In the genomic region with DNA sequence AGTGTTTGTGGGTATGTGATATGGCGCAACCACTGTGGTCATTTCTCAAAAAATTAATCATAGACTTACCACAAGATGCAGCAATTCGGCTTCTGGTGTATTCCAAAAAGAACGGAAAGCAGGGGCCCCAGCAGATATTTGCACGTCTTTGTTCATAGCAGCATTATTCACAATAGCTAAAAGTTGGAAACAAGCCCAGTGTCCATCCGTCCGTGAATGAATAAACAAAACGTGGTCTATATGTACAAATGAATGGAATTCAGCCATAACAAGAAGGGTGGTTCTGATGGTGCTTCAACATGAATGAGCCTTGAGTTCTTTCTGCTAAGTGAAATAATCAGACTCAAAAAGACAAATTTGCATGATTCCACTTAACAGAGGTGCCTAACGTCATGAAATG, we compare ENCODE assay signal across 9 cellular contexts. TPM values are rescaled to one million over a fixed set of nuclear protein-coding genes. Genes with fewer than 3 reads are reported as not detected.
DNase-seq lines count a peak whose midpoint lies in the region; ATAC-seq and TF ChIP-seq lines count a peak whose summit lies in the region.
"Not testable (repeated sequence)": the region's sequence is repeated elsewhere in the genome, so short reads cannot be mapped to it uniquely, and the experiment has no call there.
"Had no signal": no experiment of that assay in that cellular context is flagged by ENCODE, and none has a peak within 500 bp of the region (broad histone marks: within the 10 kb centered on the region; RNA-seq: fewer than 3 reads in every experiment).

No MANE protein-coding gene starts in this region.

- not testable (repeated sequence) for H3K27ac ChIP-seq in HEK293 (ENCODE audit: extremely low read depth, low read depth, low read length)
- peak overlapping the region; percentile 51 for H3K27ac ChIP-seq in PC-3 (ENCODE audit: low read length)

- not testable (repeated sequence) for H3F3A ChIP-seq in PC-3 (ENCODE audit: low read length, unreplicated experiment)

- peak; percentile 54 for ATAC-seq in PC-3

- H3K27me3 ChIP-seq in PC-3 (ENCODE audit: low read length): not testable (repeated sequence)

- H4K20me1 ChIP-seq in PC-3 (ENCODE audit: low read length): not testable (repeated sequence)

- TF ChIP-seq CTCF in HEK293 (tag by site-specific recombination; IDR thresholded peaks at IDR 0.05); PC-3 (conservative IDR thresholded peaks at IDR 0.05; ENCODE audit: low read depth, low read length); astrocyte of the spinal cord (IDR thresholded peaks at IDR 0.05; ENCODE audit: low read depth, low read length); retinal pigment epithelial cell (conservative IDR thresholded peaks at IDR 0.05; ENCODE audit: low read depth, low read length): not testable (repeated sequence)

- POLR2A ChIA-PET in HEK293 (lab: Yijun Ruan, JAX); PC-3 (lab: Charles Lee; ENCODE audit: unreplicated experiment): not testable (repeated sequence)

- peak overlapping the region; percentile 34 for H3K4me2 ChIP-seq in PC-3 (ENCODE audit: low read length)

- peak; percentile 14 for DNase-seq in CD1c-positive myeloid dendritic cell (ENCODE audit: extremely low spot score)
- DNase-seq in NCI-H1092 treated with DMSO at 0.1 percent for 48 hours (lab: John Stamatoyannopoulos, UW): peak; percentile 92
- peak; percentile 84 for DNase-seq in NCI-H345 (lab: John Stamatoyannopoulos, UW)
- peak; percentile 95 for DNase-seq in PC-3
- peak; percentile 20 for DNase-seq in astrocyte of the spinal cord (ENCODE audit: low read depth, low spot score)
- peak; percentile 87 for DNase-seq in glomerular visceral epithelial cell (ENCODE audit: extremely low spot score)
- peak; percentile 35 for DNase-seq in retinal pigment epithelial cell (ENCODE audit: low read depth)

- H2AFZ ChIP-seq in PC-3 (ENCODE audit: low read length): not testable (repeated sequence)

- CTCF ChIA-PET in HEK293 (lab: Yijun Ruan, JAX): interaction anchor here (0.6 to 3.4 kb wide), 3 partner anchors 9 to 321 kb away, joined by 3 to 15 read pairs (median 3); no protein-coding TSS in a partner anchor
- CTCF ChIA-PET in PC-3 (lab: Charles Lee): not testable (repeated sequence)

- not testable (repeated sequence) for H3K9me3 ChIP-seq in HEK293 (ENCODE audit: control insufficient read depth, insufficient read depth, low read depth, low read length); PC-3 (ENCODE audit: low read length)

- H3K9me2 ChIP-seq in PC-3 (replicated peaks; ENCODE audit: low read length): not testable (repeated sequence)

- BruUV-seq in PC-3 (replicated peaks; lab: Mats Ljungman, UMichigan): not testable (repeated sequence)

- not testable (repeated sequence) for H3K4me3 ChIP-seq in HEK293 (ENCODE audit: low read depth, low read length); PC-3 (ENCODE audit: low read length); astrocyte of the spinal cord (ENCODE audit: low read depth, low read length); retinal pigment epithelial cell (ENCODE audit: low read length)

- H3K4me1 ChIP-seq in HEK293 (ENCODE audit: control insufficient read depth, insufficient read depth, low read length): peaks cover 36% of the 10 kb centered on the region
- H3K4me1 ChIP-seq in PC-3 (ENCODE audit: insufficient read depth, low read length): peaks cover 18% of the 10 kb centered on the region; the same call in 1 of the 2 replicates

- H3K9ac ChIP-seq in PC-3 (ENCODE audit: low read length): not testable (repeated sequence)

- H3K79me2 ChIP-seq in PC-3 (ENCODE audit: low read length): not testable (repeated sequence)

- H3K36me3 ChIP-seq in HEK293 (ENCODE audit: control insufficient read depth in 2 of 2, insufficient read depth in 1 of 2, low read length in 2 of 2); PC-3 (ENCODE audit: low read depth, low read length): not testable (repeated sequence)

- intact Hi-C loops in PC-3 (cut with micrococcal nuclease): loop anchor here (5.0 kb wide), 1 partner anchor 85 kb away; no protein-coding TSS in a partner anchor

- in situ Hi-C loops in astrocyte of the spinal cord (cut with HindIII; ENCODE audit: low sequenced_read_pairs): not testable (repeated sequence)

TF ChIP-seq in HEK293, 187 proteins besides CTCF, POLR2A, EP300 and RAD21:
- TF ChIP-seq WT1 (tag by site-specific recombination; IDR thresholded peaks at IDR 0.05): peak; percentile 48; the same call in 1 of the 2 replicates
- TF ChIP-seq ZNF600 (tag by site-specific recombination; IDR thresholded peaks at IDR 0.05): peak; percentile 90
- TF ChIP-seq OSR2 (tag by site-specific recombination; IDR thresholded peaks at IDR 0.05): peak; percentile 15; the same call in 1 of the 2 replicates
- peak; percentile 41; the same call in 1 of the 2 replicates for TF ChIP-seq ZNF558 (tag by site-specific recombination; IDR thresholded peaks at IDR 0.05)
- TF ChIP-seq, protein P1, sequence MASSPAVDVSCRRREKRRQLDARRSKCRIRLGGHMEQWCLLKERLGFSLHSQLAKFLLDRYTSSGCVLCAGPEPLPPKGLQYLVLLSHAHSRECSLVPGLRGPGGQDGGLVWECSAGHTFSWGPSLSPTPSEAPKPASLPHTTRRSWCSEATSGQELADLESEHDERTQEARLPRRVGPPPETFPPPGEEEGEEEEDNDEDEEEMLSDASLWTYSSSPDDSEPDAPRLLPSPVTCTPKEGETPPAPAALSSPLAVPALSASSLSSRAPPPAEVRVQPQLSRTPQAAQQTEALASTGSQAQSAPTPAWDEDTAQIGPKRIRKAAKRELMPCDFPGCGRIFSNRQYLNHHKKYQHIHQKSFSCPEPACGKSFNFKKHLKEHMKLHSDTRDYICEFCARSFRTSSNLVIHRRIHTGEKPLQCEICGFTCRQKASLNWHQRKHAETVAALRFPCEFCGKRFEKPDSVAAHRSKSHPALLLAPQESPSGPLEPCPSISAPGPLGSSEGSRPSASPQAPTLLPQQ (tag by site-specific recombination; IDR thresholded peaks at IDR 0.05): 0 out of 2 replicates have a peak, but pooled peaks have one; percentile 50
- 0 out of 2 replicates have a peak, but pooled peaks have one; percentile 18 for TF ChIP-seq ZBTB20 (tag by site-specific recombination; IDR thresholded peaks at IDR 0.05)
- TF ChIP-seq KLF8 (tag by site-specific recombination; IDR thresholded peaks at IDR 0.05): peak; percentile 47; the same call in 1 of the 2 replicates
- TF ChIP-seq FEZF1 (tag by site-specific recombination; IDR thresholded peaks at IDR 0.05): peak; percentile 50
- 0 out of 2 replicates have a peak, but pooled peaks have one; percentile 12 for TF ChIP-seq GLIS1 (tag by site-specific recombination; IDR thresholded peaks at IDR 0.05)
- TF ChIP-seq ZNF335 (tag by site-specific recombination; conservative IDR thresholded peaks at IDR 0.05): 0 out of 2 replicates have a peak, but pooled peaks have one; percentile 20
- TF ChIP-seq, protein P2, sequence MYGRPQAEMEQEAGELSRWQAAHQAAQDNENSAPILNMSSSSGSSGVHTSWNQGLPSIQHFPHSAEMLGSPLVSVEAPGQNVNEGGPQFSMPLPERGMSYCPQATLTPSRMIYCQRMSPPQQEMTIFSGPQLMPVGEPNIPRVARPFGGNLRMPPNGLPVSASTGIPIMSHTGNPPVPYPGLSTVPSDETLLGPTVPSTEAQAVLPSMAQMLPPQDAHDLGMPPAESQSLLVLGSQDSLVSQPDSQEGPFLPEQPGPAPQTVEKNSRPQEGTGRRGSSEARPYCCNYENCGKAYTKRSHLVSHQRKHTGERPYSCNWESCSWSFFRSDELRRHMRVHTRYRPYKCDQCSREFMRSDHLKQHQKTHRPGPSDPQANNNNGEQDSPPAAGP (tag by site-specific recombination; IDR thresholded peaks at IDR 0.05): 0 out of 2 replicates have a peak, but pooled peaks have one; percentile 38
- peak; percentile 61; the same call in 1 of the 2 replicates for TF ChIP-seq MZF1 (tag by site-specific recombination; IDR thresholded peaks at IDR 0.05; ENCODE audit: borderline replicate concordance)
- TF ChIP-seq ZNF24 (tag by site-specific recombination; IDR thresholded peaks at IDR 0.05): peak; percentile 70; the same call in 1 of the 2 replicates
- TF ChIP-seq, protein P3, sequence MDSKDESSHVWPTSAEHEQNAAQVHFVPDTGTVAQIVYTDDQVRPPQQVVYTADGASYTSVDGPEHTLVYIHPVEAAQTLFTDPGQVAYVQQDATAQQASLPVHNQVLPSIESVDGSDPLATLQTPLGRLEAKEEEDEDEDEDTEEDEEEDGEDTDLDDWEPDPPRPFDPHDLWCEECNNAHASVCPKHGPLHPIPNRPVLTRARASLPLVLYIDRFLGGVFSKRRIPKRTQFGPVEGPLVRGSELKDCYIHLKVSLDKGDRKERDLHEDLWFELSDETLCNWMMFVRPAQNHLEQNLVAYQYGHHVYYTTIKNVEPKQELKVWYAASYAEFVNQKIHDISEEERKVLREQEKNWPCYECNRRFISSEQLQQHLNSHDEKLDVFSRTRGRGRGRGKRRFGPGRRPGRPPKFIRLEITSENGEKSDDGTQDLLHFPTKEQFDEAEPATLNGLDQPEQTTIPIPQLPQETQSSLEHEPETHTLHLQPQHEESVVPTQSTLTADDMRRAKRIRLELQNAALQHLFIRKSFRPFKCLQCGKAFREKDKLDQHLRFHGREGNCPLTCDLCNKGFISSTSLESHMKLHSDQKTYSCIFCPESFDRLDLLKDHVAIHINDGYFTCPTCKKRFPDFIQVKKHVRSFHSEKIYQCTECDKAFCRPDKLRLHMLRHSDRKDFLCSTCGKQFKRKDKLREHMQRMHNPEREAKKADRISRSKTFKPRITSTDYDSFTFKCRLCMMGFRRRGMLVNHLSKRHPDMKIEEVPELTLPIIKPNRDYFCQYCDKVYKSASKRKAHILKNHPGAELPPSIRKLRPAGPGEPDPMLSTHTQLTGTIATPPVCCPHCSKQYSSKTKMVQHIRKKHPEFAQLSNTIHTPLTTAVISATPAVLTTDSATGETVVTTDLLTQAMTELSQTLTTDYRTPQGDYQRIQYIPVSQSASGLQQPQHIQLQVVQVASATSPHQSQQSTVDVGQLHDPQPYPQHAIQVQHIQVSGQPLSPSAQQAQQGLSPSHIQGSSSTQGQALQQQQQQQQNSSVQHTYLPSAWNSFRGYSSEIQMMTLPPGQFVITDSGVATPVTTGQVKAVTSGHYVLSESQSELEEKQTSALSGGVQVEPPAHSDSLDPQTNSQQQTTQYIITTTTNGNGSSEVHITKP (tag by site-specific recombination; IDR thresholded peaks at IDR 0.05): peak; percentile 89
- TF ChIP-seq ZNF366 (tag by site-specific recombination; conservative IDR thresholded peaks at IDR 0.05): peak; percentile 46
- peak; percentile 67 for TF ChIP-seq ZBTB17 (tag by site-specific recombination; IDR thresholded peaks at IDR 0.05)
- TF ChIP-seq ZXDB (tag by site-specific recombination; IDR thresholded peaks at IDR 0.05): peak; percentile 61
- peak; percentile 27; the same call in 1 of the 2 replicates for TF ChIP-seq ZFP69B (tag by site-specific recombination; IDR thresholded peaks at IDR 0.05)
TF ChIP-seq in HEK293: peak in this region for 18; not testable (repeated sequence) for 169.

RNA-seq across cellular contexts. Expression of gene CD177, which starts 11.4 kb away (rescaled TPM):
- 0.23 and 0.55 TPM in 2 replicates for total RNA-seq in PC-3 (2014; rRNA removed)
- total RNA-seq: naive thymus-derived CD8-positive, alpha-beta T cell had no signal

Comparison
In these comparisons a context has a peak if more than half of its experiments do, and no peak if none do; other contexts are left out.
1. DNase-seq: peak in every context shown above with its lines; median percentile 95 in PC-3; 92 in NCI-H1092 treated with DMSO at 0.1 percent for 48 hours; 87 in glomerular visceral epithelial cell; 84 in NCI-H345; 35 in retinal pigment epithelial cell; 20 in astrocyte of the spinal cord; 14 in CD1c-positive myeloid dendritic cell.